Comparison of ENCODE assay signal across 12 cellular contexts in genomic region chr2:109494842-109495241, GRCh38.
DNase-seq lines count a peak whose midpoint lies in the region; ATAC-seq and TF ChIP-seq lines count a peak whose summit lies in the region.
"Had no signal": no experiment of that assay in that cellular context is flagged by ENCODE, and none has a peak within 500 bp of the region (broad histone marks: within the 10 kb centered on the region; RNA-seq: fewer than 3 reads in every experiment).

No MANE protein-coding gene starts in this region.

- no peak overlapping the region for H3K4me3 ChIP-seq in heart right ventricle
- H3K4me3 ChIP-seq in right atrium auricular region, result no peak overlapping the region
- H3K4me3 ChIP-seq in gastrocnemius medialis, result no peak overlapping the region
- no peak overlapping the region for H3K4me3 ChIP-seq in aorta (ENCODE audit: low read length in 2 of 2)
- H3K4me3 ChIP-seq in breast epithelium, result no peak overlapping the region

- H3K27me3 ChIP-seq in heart right ventricle, result no peaks in the 10 kb centered on the region
- no peaks in the 10 kb centered on the region for H3K27me3 ChIP-seq in right atrium auricular region
- H3K27me3 ChIP-seq in foreskin keratinocyte, result peaks cover 7% of the 10 kb centered on the region
- H3K27me3 ChIP-seq in gastrocnemius medialis, result no peaks in the 10 kb centered on the region
- no peaks in the 10 kb centered on the region for H3K27me3 ChIP-seq in aorta (ENCODE audit: control insufficient read depth in 1 of 2, insufficient read depth in 2 of 2, low read length in 1 of 2)
- H3K27me3 ChIP-seq in breast epithelium, result no peaks in the 10 kb centered on the region

- WGBS in heart right ventricle, 2 donors, result 77 to 79% methylated on average over 9 of the region's 9 CpGs
- WGBS in aorta, 2 donors, result 16 to 26% methylated on average over 9 of the region's 9 CpGs

- TF ChIP-seq CTCF in heart right ventricle (IDR thresholded peaks at IDR 0.05), result no peak
- TF ChIP-seq CTCF in right atrium auricular region (IDR thresholded peaks at IDR 0.05), result no peak
- no peak for TF ChIP-seq CTCF in foreskin keratinocyte (conservative IDR thresholded peaks at IDR 0.05)
- no peak for TF ChIP-seq CTCF in gastrocnemius medialis (IDR thresholded peaks at IDR 0.05 in 4 of 5, conservative IDR thresholded peaks at IDR 0.05 in 1 of 5)
- no peak for TF ChIP-seq CTCF in breast epithelium (IDR thresholded peaks at IDR 0.05)

- H3K27ac ChIP-seq in heart right ventricle, result peak overlapping the region in 2 of 10 donors; percentile 7 to 8
- no peak overlapping the region for H3K27ac ChIP-seq in right atrium auricular region
- H3K27ac ChIP-seq in foreskin keratinocyte, result no peak overlapping the region
- peak overlapping the region; percentile 69 to 81 (median 74) for H3K27ac ChIP-seq in gastrocnemius medialis
- peak overlapping the region in 1 of 2 donors; percentile 64 for H3K27ac ChIP-seq in aorta (ENCODE audit: low read depth in 1 of 2, low read length in 2 of 2)
- no peak overlapping the region for H3K27ac ChIP-seq in breast epithelium
- H3K27ac ChIP-seq: C4-2B had no signal

- H3K4me1 ChIP-seq in heart right ventricle, result peaks cover 0 to 35% (median 10%) of the 10 kb centered on the region in 9 donors
- H3K4me1 ChIP-seq in right atrium auricular region, result peaks cover 0 to 17% of the 10 kb centered on the region in 2 donors
- no peaks in the 10 kb centered on the region for H3K4me1 ChIP-seq in foreskin keratinocyte
- peaks cover 33 to 35% of the 10 kb centered on the region in 2 donors for H3K4me1 ChIP-seq in gastrocnemius medialis
- H3K4me1 ChIP-seq in aorta (ENCODE audit: control insufficient read depth in 1 of 2, insufficient read depth in 2 of 2, low read length in 2 of 2), result no peaks in the 10 kb centered on the region
- no peaks in the 10 kb centered on the region for H3K4me1 ChIP-seq in breast epithelium

- peaks cover 0 to 20% (median 0%) of the 10 kb centered on the region in 9 donors for H3K36me3 ChIP-seq in heart right ventricle
- no peaks in the 10 kb centered on the region for H3K36me3 ChIP-seq in right atrium auricular region
- no peaks in the 10 kb centered on the region for H3K36me3 ChIP-seq in gastrocnemius medialis
- H3K36me3 ChIP-seq in aorta (ENCODE audit: control insufficient read depth in 1 of 2, insufficient read depth in 2 of 2, low read length in 1 of 2), result peaks cover 0 to 2% of the 10 kb centered on the region in 2 donors
- H3K36me3 ChIP-seq in breast epithelium, result no peaks in the 10 kb centered on the region

- DNase-seq in heart right ventricle (no peak), right atrium auricular region (ENCODE audit: low spot score) (no peak), foreskin keratinocyte (no peak), gastrocnemius medialis (peak; percentile 51 to 80), aorta (no peak), breast epithelium (ENCODE audit: low spot score in 2 of 2) (no peak)
- DNase-seq: H7, NCI-H1930, NCI-H82 had no signal

- intact Hi-C loops in heart right ventricle (cut with DNase I), result loop anchor here in 5 of 10 donors (5.0 to 10.0 kb wide), 5 partner anchors 50 to 368 kb away; partner anchors contain the start of gene SH3RF3 (in 1 of the 5)
- intact Hi-C loops in gastrocnemius medialis (cut with DNase I; ENCODE audit: low total_unique reads), result loop anchor here (2.0 to 5.0 kb wide), 3 partner anchors 43 to 108 kb away; no protein-coding TSS in a partner anchor
- intact Hi-C loops in aorta (cut with DNase I), result loop anchor here (1.0 to 5.0 kb wide), 4 partner anchors 43 to 368 kb away; partner anchors contain the start of gene SH3RF3 (in 1 of the 2)
- intact Hi-C loops in breast epithelium (cut with DNase I; ENCODE audit: low total_unique reads), result no loop called here

- ATAC-seq in heart right ventricle, result peak in 5 of 8 donors; percentile 4 to 34 (median 18)
- ATAC-seq in foreskin keratinocyte, result peak; percentile 18
- peak; percentile 64 to 79 for ATAC-seq in gastrocnemius medialis
- peak; percentile 52 for ATAC-seq in aorta (ENCODE audit: low FRiP score)
- ATAC-seq in HG03039 (IDR thresholded peaks at IDR 0.05; ENCODE audit: unreplicated experiment), result no peak
- ATAC-seq in GM21619 (IDR thresholded peaks at IDR 0.05; ENCODE audit: unreplicated experiment), result no peak

- H3K9me3 ChIP-seq in heart right ventricle (no peaks in the 10 kb centered on the region), right atrium auricular region (no peaks in the 10 kb centered on the region), gastrocnemius medialis (no peaks in the 10 kb centered on the region), aorta (ENCODE audit: control insufficient read depth, low read length) (no peaks in the 10 kb centered on the region), breast epithelium (no peaks in the 10 kb centered on the region)

- no peak for TF ChIP-seq POLR2A in gastrocnemius medialis (IDR thresholded peaks at IDR 0.05)
- TF ChIP-seq POLR2A in breast epithelium (IDR thresholded peaks at IDR 0.05), result no peak

- in situ Hi-C loops in gastrocnemius medialis (cut with MboI; ENCODE audit: low sequenced_read_pairs in 4 of 4), result no loop called here

Comparison
In these comparisons a context has a peak if more than half of its experiments do, and no peak if none do; other contexts are left out.
1. ATAC-seq: peak in heart right ventricle (5 of 8), foreskin keratinocyte (single experiment), gastrocnemius medialis (2 of 2) and aorta (single experiment); none in HG03039 (single experiment) and GM21619 (single experiment).
2. DNase-seq: peak in gastrocnemius medialis (2 of 2); none in heart right ventricle (0 of 2), right atrium auricular region (single experiment), foreskin keratinocyte (0 of 2), aorta (0 of 2) and breast epithelium (0 of 2).
3. H3K27ac ChIP-seq: peak in gastrocnemius medialis (4 of 4); none in right atrium auricular region (0 of 2), foreskin keratinocyte (single experiment) and breast epithelium (0 of 2).